Comparison of ENCODE assay signal across 8 cellular contexts in genomic region chr10:119253433-119254174, GRCh38. TPM values are rescaled to one million over a fixed set of nuclear protein-coding genes. Genes with fewer than 3 reads are reported as not detected.
DNase-seq lines count a peak whose midpoint lies in the region; ATAC-seq and TF ChIP-seq lines count a peak whose summit lies in the region.

No MANE protein-coding gene starts in this region.

- no peak overlapping the region for H3K4me3 ChIP-seq in Peyer's patch
- no peak overlapping the region for H3K4me3 ChIP-seq in lower lobe of right lung

- ATAC-seq in lower lobe of right lung = peak; percentile 59 to 69
- no peak for ATAC-seq in HG02798 (IDR thresholded peaks at IDR 0.05; ENCODE audit: poor library complexity, unreplicated experiment)

- TF ChIP-seq CTCF in CD14-positive monocyte (IDR thresholded peaks at IDR 0.05) (no peak), Peyer's patch (IDR thresholded peaks at IDR 0.05) (no peak), chondrocyte (IDR thresholded peaks at IDR 0.05) (peak; percentile 50), lower lobe of right lung (IDR thresholded peaks at IDR 0.05) (no peak)

- H3K4me1 ChIP-seq in Peyer's patch = peaks cover 0 to 37% (median 5%) of the 10 kb centered on the region in 4 donors
- peaks cover 68% of the 10 kb centered on the region for H3K4me1 ChIP-seq in lower lobe of right lung

- no peaks in the 10 kb centered on the region for H3K9me3 ChIP-seq in Peyer's patch
- no peaks in the 10 kb centered on the region for H3K9me3 ChIP-seq in lower lobe of right lung

- peak overlapping the region in 6 of 7 donors; percentile 23 to 70 (median 40) for H3K27ac Mint-ChIP-seq in CD14-positive monocyte
- peak overlapping the region; percentile 99 for H3K27ac Mint-ChIP-seq in chondrocyte (ENCODE audit: unreplicated experiment)

- H3K27me3 ChIP-seq in Peyer's patch = no peaks in the 10 kb centered on the region
- no peaks in the 10 kb centered on the region for H3K27me3 ChIP-seq in lower lobe of right lung (ENCODE audit: low read depth)

- DNase-seq in CD14-positive monocyte (ENCODE audit: low spot score) (no peak), Peyer's patch (peak in 2 of 3 donors; percentile 61 to 76), chondrocyte (ENCODE audit: low spot score) (peak; percentile 69), lower lobe of right lung (no peak), CD1c-positive myeloid dendritic cell (ENCODE audit: extremely low spot score) (no peak), NCI-H2196 (lab: John Stamatoyannopoulos, UW; ENCODE audit: unreplicated experiment) (no peak)
- peak; percentile 32 to 61 (median 48) for DNase-seq in stimulated activated CD4-positive, alpha-beta T cell treated with anti-CD3 and anti-CD28 coated beads, TNF-alpha, amount 100 ng/mL, for 48 hours (ENCODE audit: low read depth in 3 of 3)

- H3K36me3 Mint-ChIP-seq in CD14-positive monocyte (peaks cover 7 to 14% of the 10 kb centered on the region in 2 donors), chondrocyte (ENCODE audit: low read depth) (no peaks in the 10 kb centered on the region)

- peaks cover 0 to 3% (median 3%) of the 10 kb centered on the region in 3 donors for H3K27me3 Mint-ChIP-seq in CD14-positive monocyte (ENCODE audit: low read depth in 3 of 3)
- no peaks in the 10 kb centered on the region for H3K27me3 Mint-ChIP-seq in chondrocyte (ENCODE audit: low read depth)

- peaks cover 17% of the 10 kb centered on the region for H3K4me1 Mint-ChIP-seq in CD14-positive monocyte
- peaks cover 53% of the 10 kb centered on the region for H3K4me1 Mint-ChIP-seq in chondrocyte (ENCODE audit: low read depth)

- peak overlapping the region; percentile 60 to 87 (median 71) for H3K27ac ChIP-seq in Peyer's patch
- H3K27ac ChIP-seq in lower lobe of right lung = peak overlapping the region; percentile 76

- no peak for TF ChIP-seq POLR2A in Peyer's patch (IDR thresholded peaks at IDR 0.05)

- H3K36me3 ChIP-seq in Peyer's patch (no peaks in the 10 kb centered on the region), lower lobe of right lung (no peaks in the 10 kb centered on the region)

- intact Hi-C loops in CD14-positive monocyte (cut with micrococcal nuclease) = no loop called here
- intact Hi-C loops in lower lobe of right lung (cut with DNase I) = loop anchor here (10.0 kb wide), 1 partner anchor 49 kb away; the partner anchor contains the start of gene GRK5

- H3K9me3 Mint-ChIP-seq in CD14-positive monocyte (peaks cover 0 to 4% (median 0%) of the 10 kb centered on the region in 7 donors), chondrocyte (ENCODE audit: low read depth) (no peaks in the 10 kb centered on the region)

- H3K4me3 Mint-ChIP-seq in CD14-positive monocyte = peak overlapping the region in 1 of 2 donors; percentile 43
- peak overlapping the region; percentile 58 for H3K4me3 Mint-ChIP-seq in chondrocyte (ENCODE audit: unreplicated experiment)

RNA-seq across cellular contexts. Expression of gene GRK5, which starts 46.2 kb away (rescaled TPM):
- 1 to 10 TPM; 1.2 to 2.8 TPM for polyA plus RNA-seq in CD14-positive monocyte
- total RNA-seq in Peyer's patch (10 to 100 TPM in 3 of 4 donors, 1 to 10 TPM in 1; 10.0 to 61.9 (median 18.1) TPM), chondrocyte (11.7 to 16.4 TPM (median 15.7 TPM) in 3 replicates), lower lobe of right lung (68.7 TPM)

Comparison
In these comparisons a context has a peak if more than half of its experiments do, and no peak if none do; other contexts are left out.
1. DNase-seq: peak in Peyer's patch (2 of 3), chondrocyte (single experiment) and stimulated activated CD4-positive, alpha-beta T cell treated with anti-CD3 and anti-CD28 coated beads, TNF-alpha, amount 100 ng/mL, for 48 hours (3 of 3); none in CD14-positive monocyte (single experiment), lower lobe of right lung (single experiment), CD1c-positive myeloid dendritic cell (single experiment) and NCI-H2196 (single experiment).